ENCODE assay signal across 9 cellular contexts in genomic region chr9:8857330-8858249, GRCh38.
DNase-seq lines count a peak whose midpoint lies in the region; ATAC-seq and TF ChIP-seq lines count a peak whose summit lies in the region.
"Had no signal": no experiment of that assay in that cellular context is flagged by ENCODE, and none has a peak within 500 bp of the region (broad histone marks: within the 10 kb centered on the region; RNA-seq: fewer than 3 reads in every experiment).

No MANE protein-coding gene starts in this region.

- H3K4me3 ChIP-seq in fibroblast of villous mesenchyme (ENCODE audit: low read depth, low read length) = peak overlapping the region; percentile 53

- peaks cover 16% of the 10 kb centered on the region for H3K4me1 Mint-ChIP-seq in CD4-positive, alpha-beta T cell (ENCODE audit: low read depth)
- H3K4me1 Mint-ChIP-seq in activated CD4-positive, alpha-beta memory T cell treated with anti-CD3 and anti-CD28 coated beads, Interleukin-2, amount 10 ng/mL, durations not matched to agents 7 days and 5 days = peaks cover 7% of the 10 kb centered on the region
- peaks cover 4 to 8% of the 10 kb centered on the region in 2 donors for H3K4me1 Mint-ChIP-seq in natural killer cell

- H3K9me3 ChIP-seq in CD4-positive, alpha-beta T cell (ENCODE audit: control insufficient read depth, low read length) = no peaks in the 10 kb centered on the region

- no peaks in the 10 kb centered on the region for H3K9me3 Mint-ChIP-seq in CD4-positive, alpha-beta T cell
- H3K9me3 Mint-ChIP-seq in activated CD4-positive, alpha-beta memory T cell treated with anti-CD3 and anti-CD28 coated beads, Interleukin-2, amount 10 ng/mL, durations not matched to agents 7 days and 5 days = no peaks in the 10 kb centered on the region
- H3K9me3 Mint-ChIP-seq in natural killer cell = no peaks in the 10 kb centered on the region

- no peak overlapping the region for H3K27ac Mint-ChIP-seq in CD4-positive, alpha-beta T cell
- no peak overlapping the region for H3K27ac Mint-ChIP-seq in activated CD4-positive, alpha-beta memory T cell treated with anti-CD3 and anti-CD28 coated beads, Interleukin-2, amount 10 ng/mL, durations not matched to agents 7 days and 5 days
- H3K27ac Mint-ChIP-seq in natural killer cell = no peak overlapping the region
- H3K27ac Mint-ChIP-seq: IgD-negative memory B cell had no signal

- no peaks in the 10 kb centered on the region for H3K36me3 Mint-ChIP-seq in CD4-positive, alpha-beta T cell (ENCODE audit: low read depth)
- no peaks in the 10 kb centered on the region for H3K36me3 Mint-ChIP-seq in activated CD4-positive, alpha-beta memory T cell treated with anti-CD3 and anti-CD28 coated beads, Interleukin-2, amount 10 ng/mL, durations not matched to agents 7 days and 5 days (ENCODE audit: low read depth)
- H3K36me3 Mint-ChIP-seq in natural killer cell = no peaks in the 10 kb centered on the region
- H3K36me3 Mint-ChIP-seq: IgD-negative memory B cell had no signal

- no peak for TF ChIP-seq CTCF in CD4-positive, alpha-beta T cell (IDR thresholded peaks at IDR 0.05)
- TF ChIP-seq CTCF in fibroblast of villous mesenchyme (IDR thresholded peaks at IDR 0.05; ENCODE audit: insufficient read depth, low read depth, low read length) (no peak), natural killer cell (IDR thresholded peaks at IDR 0.05) (no peak)

- no peak for ATAC-seq in CD4-positive, alpha-beta T cell (ENCODE audit: poor library complexity)
- ATAC-seq in HG03432 (IDR thresholded peaks at IDR 0.05; ENCODE audit: unreplicated experiment) = peak; percentile 51
- ATAC-seq in natural killer cell = peak in 1 of 3 donors; percentile 37
- ATAC-seq in HG03520 (IDR thresholded peaks at IDR 0.05; ENCODE audit: unreplicated experiment) = no peak
- no peak for ATAC-seq in HG02588 (IDR thresholded peaks at IDR 0.05; ENCODE audit: unreplicated experiment)

- POLR2A ChIA-PET in CD4-positive, alpha-beta T cell (lab: Charles Lee) = no interaction called here
- POLR2A ChIA-PET in activated CD4-positive, alpha-beta memory T cell treated with anti-CD3 and anti-CD28 coated beads, Interleukin-2, amount 10 ng/mL, durations not matched to agents 7 days and 5 days (lab: Charles Lee) = no interaction called here

- peak overlapping the region; percentile 17 for H3K4me3 Mint-ChIP-seq in CD4-positive, alpha-beta T cell
- peak overlapping the region; percentile 43 for H3K4me3 Mint-ChIP-seq in activated CD4-positive, alpha-beta memory T cell treated with anti-CD3 and anti-CD28 coated beads, Interleukin-2, amount 10 ng/mL, durations not matched to agents 7 days and 5 days
- H3K4me3 Mint-ChIP-seq in natural killer cell = peak overlapping the region; percentile 7

- H3K27ac ChIP-seq in CD4-positive, alpha-beta T cell (ENCODE audit: low read depth, low read length) = no peak overlapping the region

- DNase-seq in CD4-positive, alpha-beta T cell = no peak
- no peak for DNase-seq in activated CD4-positive, alpha-beta memory T cell treated with anti-CD3 and anti-CD28 coated beads, Interleukin-2, amount 10 ng/mL, durations not matched to agents 7 days and 5 days
- DNase-seq in fibroblast of villous mesenchyme (ENCODE audit: low read depth) (peak; percentile 17), natural killer cell (no peak), GDM1 (lab: John Stamatoyannopoulos, UW) (no peak)

- H3K27me3 Mint-ChIP-seq in CD4-positive, alpha-beta T cell = peaks cover 69% of the 10 kb centered on the region
- H3K27me3 Mint-ChIP-seq in activated CD4-positive, alpha-beta memory T cell treated with anti-CD3 and anti-CD28 coated beads, Interleukin-2, amount 10 ng/mL, durations not matched to agents 7 days and 5 days = peaks cover 52% of the 10 kb centered on the region
- H3K27me3 Mint-ChIP-seq in natural killer cell (ENCODE audit: low read depth in 2 of 2) = peaks cover 25 to 43% of the 10 kb centered on the region in 2 donors

- H3K27me3 ChIP-seq in CD4-positive, alpha-beta T cell (ENCODE audit: control insufficient read depth, insufficient read depth, low read length) = peaks cover 37% of the 10 kb centered on the region

- intact Hi-C loops in CD4-positive, alpha-beta T cell (cut with DNase I, micrococcal nuclease) = no loop called here
- intact Hi-C loops in natural killer cell (cut with micrococcal nuclease) = no loop called here

- CTCF ChIA-PET in CD4-positive, alpha-beta T cell (lab: Charles Lee) = no interaction called here
- CTCF ChIA-PET in activated CD4-positive, alpha-beta memory T cell treated with anti-CD3 and anti-CD28 coated beads, Interleukin-2, amount 10 ng/mL, durations not matched to agents 7 days and 5 days (lab: Charles Lee) = no interaction called here
